9 cellular contexts compared by ENCODE assay signal in the genomic region with DNA sequence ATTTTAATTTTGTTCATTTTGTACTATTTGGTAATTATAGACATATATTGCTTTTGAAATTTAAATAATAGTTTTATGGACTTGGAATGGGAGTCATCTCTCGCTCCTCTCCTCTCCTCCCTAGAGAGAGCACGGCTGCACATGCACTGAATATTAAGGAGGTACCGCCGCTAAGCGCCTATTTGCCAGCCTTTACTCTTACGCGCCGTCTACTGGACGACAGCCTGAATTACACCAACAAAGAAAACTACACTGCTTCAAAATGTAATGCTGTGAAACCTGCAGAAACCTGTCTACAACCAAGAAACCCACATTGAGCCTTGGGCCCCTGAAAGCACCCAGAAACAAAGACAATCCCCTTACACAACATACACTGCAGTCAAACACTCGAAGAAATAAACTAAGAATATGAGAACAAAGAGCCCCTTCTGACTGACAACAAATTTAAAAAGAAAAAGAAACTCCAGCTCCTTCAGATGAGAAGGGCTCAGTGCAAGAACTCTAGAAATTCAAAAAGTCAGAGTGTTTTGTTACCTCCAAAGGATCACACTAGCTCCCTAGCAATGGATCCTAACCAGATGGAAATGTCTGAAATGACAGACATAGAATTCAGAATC.
DNase-seq lines count a peak whose midpoint lies in the region; ATAC-seq and TF ChIP-seq lines count a peak whose summit lies in the region.
"Had no signal": no experiment of that assay in that cellular context is flagged by ENCODE, and none has a peak within 500 bp of the region (broad histone marks: within the 10 kb centered on the region; RNA-seq: fewer than 3 reads in every experiment).

No MANE protein-coding gene starts in this region.

- H3K4me3 ChIP-seq in lower leg skin (ENCODE audit: low read depth, poor library complexity, severe bottlenecking) = no peak overlapping the region

- no peak for ATAC-seq in HG03442 (IDR thresholded peaks at IDR 0.05; ENCODE audit: unreplicated experiment)

- intact Hi-C loops in lower leg skin (cut with DNase I; ENCODE audit: low total_unique reads) = no loop called here

- WGBS in lower leg skin, 2 donors = 37 to 38% methylated on average over 10 of the region's 10 CpGs

- H3K36me3 Mint-ChIP-seq in mesothelial cell of epicardium = no peaks in the 10 kb centered on the region
- no peaks in the 10 kb centered on the region for H3K36me3 Mint-ChIP-seq in activated T-cell treated with anti-CD3 and anti-CD28 coated beads, Interleukin-2, amount 50 U/mL, for 24 hours (ENCODE audit: low read depth)
- H3K36me3 Mint-ChIP-seq: naive B cell had no signal

- DNase-seq in GM10248 (ENCODE audit: extremely low spot score) = peak; percentile 25
- DNase-seq in HT1080 (ENCODE audit: low read depth) = peak; percentile 51
- peak; percentile 17 for DNase-seq in astrocyte of the hippocampus (ENCODE audit: low read depth, low spot score)
- DNase-seq in mesothelial cell of epicardium (ENCODE audit: low spot score in 2 of 2, unreplicated experiment in 2 of 2) = peak in 1 of 2 experiments; percentile 50
- no peak for DNase-seq in lower leg skin (ENCODE audit: low spot score in 2 of 2)
- no peak for DNase-seq in foreskin melanocyte
- no peak for DNase-seq in activated T-cell treated with anti-CD3 and anti-CD28 coated beads, Interleukin-2, amount 50 U/mL, for 24 hours
- DNase-seq: naive B cell had no signal

- H3K4me1 Mint-ChIP-seq in mesothelial cell of epicardium = no peaks in the 10 kb centered on the region
- no peaks in the 10 kb centered on the region for H3K4me1 Mint-ChIP-seq in activated T-cell treated with anti-CD3 and anti-CD28 coated beads, Interleukin-2, amount 50 U/mL, for 24 hours (ENCODE audit: low read depth)
- H3K4me1 Mint-ChIP-seq: naive B cell had no signal

- TF ChIP-seq POLR2A in lower leg skin (IDR thresholded peaks at IDR 0.05) = no peak

- peaks cover 11% of the 10 kb centered on the region for H3K27me3 Mint-ChIP-seq in mesothelial cell of epicardium (ENCODE audit: low read depth)
- no peaks in the 10 kb centered on the region for H3K27me3 Mint-ChIP-seq in activated T-cell treated with anti-CD3 and anti-CD28 coated beads, Interleukin-2, amount 50 U/mL, for 24 hours
- H3K27me3 Mint-ChIP-seq: naive B cell had no signal

- CTCF ChIA-PET in GM10248 (lab: Yijun Ruan, JAX) = interaction anchor here (0.8 to 0.9 kb wide), 2 partner anchors 8 to 11 kb away, joined by 3 to 4 read pairs; no protein-coding TSS in a partner anchor

- no peak overlapping the region for H3K4me3 Mint-ChIP-seq in mesothelial cell of epicardium
- H3K4me3 Mint-ChIP-seq in activated T-cell treated with anti-CD3 and anti-CD28 coated beads, Interleukin-2, amount 50 U/mL, for 24 hours = no peak overlapping the region

- no peak overlapping the region for H3K27ac Mint-ChIP-seq in mesothelial cell of epicardium
- H3K27ac Mint-ChIP-seq in activated T-cell treated with anti-CD3 and anti-CD28 coated beads, Interleukin-2, amount 50 U/mL, for 24 hours = no peak overlapping the region
- H3K27ac Mint-ChIP-seq: naive B cell had no signal

- POLR2A ChIA-PET in GM10248 (lab: Yijun Ruan, JAX) = no interaction called here

- peaks cover 6% of the 10 kb centered on the region for H3K9me3 Mint-ChIP-seq in mesothelial cell of epicardium
- peaks cover 28% of the 10 kb centered on the region for H3K9me3 Mint-ChIP-seq in activated T-cell treated with anti-CD3 and anti-CD28 coated beads, Interleukin-2, amount 50 U/mL, for 24 hours

- TF ChIP-seq CTCF in GM10248 (IDR thresholded peaks at IDR 0.05; ENCODE audit: control extremely low read depth, extremely low read depth, low read depth, missing control alignments) (peak; percentile 42), mesothelial cell of epicardium (IDR thresholded peaks at IDR 0.05; ENCODE audit: unreplicated experiment) (peak; percentile 84), lower leg skin (IDR thresholded peaks at IDR 0.05) (no peak)

Comparison
In these comparisons a context has a peak if more than half of its experiments do, and no peak if none do; other contexts are left out.
1. DNase-seq: peak in GM10248 (single experiment), HT1080 (single experiment) and astrocyte of the hippocampus (single experiment); none in lower leg skin (0 of 2), foreskin melanocyte (single experiment) and activated T-cell treated with anti-CD3 and anti-CD28 coated beads, Interleukin-2, amount 50 U/mL, for 24 hours (single experiment).
2. CTCF ChIP-seq: peak in GM10248 (single experiment) and mesothelial cell of epicardium (single experiment); none in lower leg skin (0 of 3).